Comparison of ENCODE assay signal across 8 cellular contexts in the genomic region with DNA sequence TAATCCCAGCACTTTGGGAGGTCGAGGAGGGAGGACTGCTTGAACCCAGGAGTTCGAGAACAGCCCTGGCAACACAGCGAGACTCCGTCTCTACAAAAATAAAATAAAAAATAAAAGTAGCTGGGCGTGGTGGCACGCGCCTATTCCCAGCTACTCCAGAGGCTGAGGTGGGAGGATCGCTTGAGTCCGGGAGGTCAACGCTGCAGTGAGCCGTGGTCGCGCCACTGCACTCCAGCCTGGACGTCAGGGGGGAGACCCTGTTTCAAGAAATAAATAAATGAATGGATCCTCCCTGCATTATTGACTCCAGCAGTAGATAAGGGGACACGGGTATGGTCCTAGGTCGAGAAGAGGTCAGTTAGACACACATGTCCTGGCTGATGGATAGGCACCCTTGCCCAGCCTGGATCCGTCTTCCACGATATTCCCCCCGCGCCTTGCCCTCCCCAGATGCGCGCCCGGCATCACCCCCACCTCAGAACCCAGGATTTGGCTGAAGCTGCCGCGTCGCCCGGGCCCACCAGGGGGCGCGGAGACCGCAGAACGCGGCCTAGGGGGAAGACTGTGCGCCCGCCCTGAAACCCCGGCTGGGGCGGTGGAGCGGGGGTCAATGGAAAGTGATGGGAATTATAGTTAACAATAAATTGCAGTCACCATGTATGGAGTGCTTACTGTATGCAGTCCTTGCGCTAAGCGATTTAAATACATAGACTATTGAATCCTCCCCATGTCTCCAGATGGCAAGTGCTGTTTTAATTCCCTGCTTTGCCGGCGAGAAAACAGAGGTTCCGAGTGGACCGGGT. TPM values are rescaled to one million over a fixed set of nuclear protein-coding genes. Genes with fewer than 3 reads are reported as not detected.
DNase-seq lines count a peak whose midpoint lies in the region; ATAC-seq, FAIRE-seq and TF ChIP-seq lines count a peak whose summit lies in the region.

No MANE protein-coding gene starts in this region.

- no peaks in the 10 kb centered on the region for H3K36me3 ChIP-seq in CD8-positive, alpha-beta memory T cell (ENCODE audit: insufficient read depth, low read length)
- no peaks in the 10 kb centered on the region for H3K36me3 ChIP-seq in HepG2 (replicated peaks in 1 of 2; ENCODE audit: control insufficient read depth in 1 of 2, insufficient read depth in 2 of 2, low read length in 2 of 2)

- H3K4me1 Mint-ChIP-seq in CD8-positive, alpha-beta memory T cell: peaks cover 27 to 51% (median 30%) of the 10 kb centered on the region in 3 donors
- peaks cover 37% of the 10 kb centered on the region for H3K4me1 Mint-ChIP-seq in activated CD4-positive, alpha-beta T cell treated with anti-CD3 and anti-CD28 coated beads, Interleukin-2, amount 10 ng/mL, durations not matched to agents 24 days and 14 days

- no peaks in the 10 kb centered on the region for H3K27me3 ChIP-seq in CD8-positive, alpha-beta memory T cell (ENCODE audit: insufficient read depth, low read length, poor library complexity, severe bottlenecking)
- H3K27me3 ChIP-seq in HepG2 (ENCODE audit: control insufficient read depth in 1 of 2, insufficient read depth in 2 of 2, low read length in 2 of 2): no peaks in the 10 kb centered on the region; a peak in 1 of 5 replicates

- peak overlapping the region; percentile 78 to 98 (median 94) for H3K27ac Mint-ChIP-seq in CD8-positive, alpha-beta memory T cell
- H3K27ac Mint-ChIP-seq in activated CD4-positive, alpha-beta T cell treated with anti-CD3 and anti-CD28 coated beads, Interleukin-2, amount 10 ng/mL, durations not matched to agents 24 days and 14 days: peak overlapping the region; percentile 92

- H3K27me3 Mint-ChIP-seq in CD8-positive, alpha-beta memory T cell: peaks cover 0 to 2% of the 10 kb centered on the region in 2 donors
- H3K27me3 Mint-ChIP-seq in activated CD4-positive, alpha-beta T cell treated with anti-CD3 and anti-CD28 coated beads, Interleukin-2, amount 10 ng/mL, durations not matched to agents 24 days and 14 days: no peaks in the 10 kb centered on the region

- intact Hi-C loops in activated CD4-positive, alpha-beta T cell treated with anti-CD3 and anti-CD28 coated beads, Interleukin-2, amount 10 ng/mL, durations not matched to agents 24 days and 14 days (cut with micrococcal nuclease): loop anchor here (1.0 to 5.0 kb wide), 3 partner anchors 14 to 60 kb away; partner anchors contain the start of genes JUNB and MAST1
- intact Hi-C loops in HepG2 (cut with micrococcal nuclease; ENCODE audit: unreplicated experiment): loop anchor here (1.0 kb wide), 1 partner anchor 19 kb away; no protein-coding TSS in a partner anchor

- in situ Hi-C loops in HepG2 (cut with HindIII; ENCODE audit: extremely low pct_ligation_motif_present, low pct_unique_long_range_greater_than_20kb): no loop called here

- H3K4me1 ChIP-seq in CD8-positive, alpha-beta memory T cell (ENCODE audit: insufficient read depth, low read length): peaks cover 39% of the 10 kb centered on the region
- peaks cover 43% of the 10 kb centered on the region for H3K4me1 ChIP-seq in HepG2 (ENCODE audit: insufficient read depth, low read length)

- H3K4me2 ChIP-seq in HepG2 (ENCODE audit: low read depth, low read length): peak overlapping the region; percentile 91

- POLR2A ChIA-PET in CD8-positive, alpha-beta memory T cell (lab: Charles Lee): interaction anchor here (0.9 to 3.6 kb wide), 4 partner anchors 11 to 21 kb away, joined by 3 to 167 read pairs (median 8); partner anchors contain the start of gene JUNB
- POLR2A ChIA-PET in HEK293T (lab: Yijun Ruan, JAX): interaction anchor here (0.6 to 3.7 kb wide), 11 partner anchors 10 to 114 kb away, joined by 3 to 55 read pairs (median 5); partner anchors contain the start of genes GCDH and JUNB
- POLR2A ChIA-PET in HepG2 (lab: Yijun Ruan, JAX): interaction anchor here (0.5 to 6.4 kb wide), 9 partner anchors 10 to 255 kb away, joined by 3 to 124 read pairs (median 8); partner anchors contain the start of gene JUNB

- no peaks in the 10 kb centered on the region for H3K9me3 ChIP-seq in CD8-positive, alpha-beta memory T cell (ENCODE audit: low read length)
- H3K9me3 ChIP-seq in HepG2 (ENCODE audit: low read length): no peaks in the 10 kb centered on the region

- no peak for TF ChIP-seq EP300 in HepG2 (IDR thresholded peaks at IDR 0.05; ENCODE audit: low read depth in 2 of 2, low read length in 2 of 2)
- TF ChIP-seq EP300 in HepG2 (CRISPR knock-in tag; IDR thresholded peaks at IDR 0.05; ENCODE audit: borderline replicate concordance): no peak

- peak overlapping the region; percentile 61 for H3K27ac ChIP-seq in CD8-positive, alpha-beta memory T cell (ENCODE audit: low read depth, low read length)
- H3K27ac ChIP-seq in HepG2 (ENCODE audit: extremely low read length, insufficient read depth, low read length): no peak overlapping the region

- peak; percentile 92 for TF ChIP-seq CTCF in HepG2 (CRISPR knock-in tag; IDR thresholded peaks at IDR 0.05)

- BruUV-seq in HepG2 (replicated peaks; lab: Mats Ljungman, UMichigan): no TSS peak

- 24% methylated on average over 21 of the region's 43 CpGs for WGBS in HepG2 (ENCODE audit: low lambda C conversion rate)

- no peaks in the 10 kb centered on the region for H3K9me3 Mint-ChIP-seq in CD8-positive, alpha-beta memory T cell
- no peaks in the 10 kb centered on the region for H3K9me3 Mint-ChIP-seq in activated CD4-positive, alpha-beta T cell treated with anti-CD3 and anti-CD28 coated beads, Interleukin-2, amount 10 ng/mL, durations not matched to agents 24 days and 14 days

- ATAC-seq in HepG2: peak; percentile 66
- ATAC-seq in HG03342 (IDR thresholded peaks at IDR 0.05; ENCODE audit: unreplicated experiment): no peak

- H4K20me1 ChIP-seq in HepG2 (ENCODE audit: insufficient read depth, low read length): no peaks in the 10 kb centered on the region

- H3K4me3 ChIP-seq in CD8-positive, alpha-beta memory T cell (ENCODE audit: low read length): peak overlapping the region; percentile 92
- peak overlapping the region; percentile 76 to 80 (median 79) for H3K4me3 ChIP-seq in HepG2 (replicated peaks in 1 of 3; ENCODE audit: insufficient read depth in 1 of 3, low read depth in 2 of 3, low read length in 3 of 3)

- FAIRE-seq in HepG2 (lab: Jason Lieb, UNC): no peak

- no peaks in the 10 kb centered on the region for H3K79me2 ChIP-seq in HepG2 (ENCODE audit: insufficient read depth, low read length)

- no peak overlapping the region for H2AFZ ChIP-seq in HepG2 (ENCODE audit: low read length)

- no peak for TF ChIP-seq POLR2A in HepG2 (IDR thresholded peaks at IDR 0.05; ENCODE audit: insufficient read depth in 1 of 2, low read depth in 2 of 2, low read length in 2 of 2)

- H3K4me3 Mint-ChIP-seq in CD8-positive, alpha-beta memory T cell: peak overlapping the region; percentile 81 to 94 (median 85)
- H3K4me3 Mint-ChIP-seq in activated CD4-positive, alpha-beta T cell treated with anti-CD3 and anti-CD28 coated beads, Interleukin-2, amount 10 ng/mL, durations not matched to agents 24 days and 14 days: peak overlapping the region; percentile 96

- peak; percentile 74 to 86 (median 78) for DNase-seq in CD8-positive, alpha-beta memory T cell
- peak; percentile 76 for DNase-seq in HEK293T (ENCODE audit: extremely low spot score)
- DNase-seq in NCI-H446 treated with DMSO at 0.1 percent for 48 hours (lab: John Stamatoyannopoulos, UW): peak; percentile 57
- DNase-seq in activated CD4-positive, alpha-beta T cell treated with anti-CD3 and anti-CD28 coated beads, Interleukin-2, amount 10 ng/mL, durations not matched to agents 24 days and 14 days: peak; percentile 96
- DNase-seq in dermis blood vessel endothelial cell: peak; percentile 89
- peak; percentile 50 for DNase-seq in HepG2 (ENCODE audit: low spot score)
- DNase-seq in stimulated activated CD4-positive, alpha-beta T cell treated with anti-CD3 and anti-CD28 coated beads, Interleukin-4, amount 100 ng/mL, for 1 hour: peak; percentile 85

- CTCF ChIA-PET in CD8-positive, alpha-beta memory T cell (lab: Charles Lee): interaction anchor here (1.0 to 16.3 kb wide), 11 partner anchors 9 to 108 kb away, joined by 3 to 483 read pairs (median 5); partner anchors contain the start of genes JUNB, PRDX2, RNASEH2A and THSD8
- CTCF ChIA-PET in HEK293T (lab: Yijun Ruan, JAX): interaction anchor here (0.6 to 3.3 kb wide), 14 partner anchors 11 to 1347 kb away, joined by 3 to 19 read pairs (median 5); partner anchors contain the start of genes JUNB, PRDX2 and THSD8
- CTCF ChIA-PET in HepG2 (lab: Yijun Ruan, JAX; ENCODE audit: low intra/inter-chr PET ratio, low total read pairs): interaction anchor here (0.8 to 3.9 kb wide), 6 partner anchors 11 to 70 kb away, joined by 3 to 54 read pairs (median 4); no protein-coding TSS in a partner anchor

- H3K9ac ChIP-seq in HepG2 (ENCODE audit: insufficient read depth, low read depth, low read length): peak overlapping the region; percentile 53

- H3K36me3 Mint-ChIP-seq in CD8-positive, alpha-beta memory T cell: peaks cover 0 to 1% (median 0%) of the 10 kb centered on the region in 3 donors
- no peaks in the 10 kb centered on the region for H3K36me3 Mint-ChIP-seq in activated CD4-positive, alpha-beta T cell treated with anti-CD3 and anti-CD28 coated beads, Interleukin-2, amount 10 ng/mL, durations not matched to agents 24 days and 14 days (ENCODE audit: low read depth)

- peak; percentile 89 for TF ChIP-seq RAD21 in HepG2 (CRISPR knock-in tag; IDR thresholded peaks at IDR 0.05)

RNA-seq across cellular contexts. Expression of gene HOOK2, which starts 2.1 kb away (rescaled TPM):
- total RNA-seq in CD8-positive, alpha-beta memory T cell: 10 to 100 TPM in 1 of 2 experiments, 1 to 10 TPM in 1; 9.8 to 11.4 TPM
- 2.9 TPM for polyA plus RNA-seq in CD8-positive, alpha-beta memory T cell
- total RNA-seq in activated CD4-positive, alpha-beta T cell treated with anti-CD3 and anti-CD28 coated beads, Interleukin-2, amount 10 ng/mL, durations not matched to agents 24 days and 14 days: 17.8 and 18.3 TPM in 2 replicates
- total RNA-seq in dermis blood vessel endothelial cell (12.1 and 14.8 TPM in 2 replicates), HepG2 (2016; rRNA removed; fragmentation: Illumina TruSeq; extraction: Trizol) (7.3 and 12.9 TPM in 2 replicates)
- total RNA-seq in HepG2 (2016; cell fraction: cytosol; rRNA removed; fragmentation: Illumina TruSeq; extraction: Trizol; ENCODE audit: low read depth): 3.3 and 3.6 TPM in 2 replicates
- total RNA-seq in HepG2 (2016; cell fraction: insoluble cytoplasmic fraction; rRNA removed; fragmentation: Illumina TruSeq; extraction: Trizol): 6.4 and 13.9 TPM in 2 replicates
- 2.8 and 3.5 TPM in 2 replicates for total RNA-seq in HepG2 (2016; cell fraction: membrane; rRNA removed; fragmentation: Illumina TruSeq; extraction: Trizol)
- total RNA-seq in HepG2 (2016; cell fraction: nucleus; rRNA removed; fragmentation: Illumina TruSeq; extraction: Trizol): 11.6 and 14.2 TPM in 2 replicates
- 9.2 and 11.1 TPM in 2 replicates for polyA plus RNA-seq in HepG2 (2011; rRNA removed)
- polyA plus RNA-seq in HepG2 (2011; cell fraction: cytosol; rRNA removed): 4.3 and 4.7 TPM in 2 replicates
- polyA plus RNA-seq in HepG2 (2011; cell fraction: nucleus; rRNA removed): 77.7 and 77.9 TPM in 2 replicates
- polyA plus RNA-seq in HepG2 (2012): 15.8 and 16.0 TPM in 2 replicates
- 0.83 and 0.93 TPM in 2 replicates for polyA plus RNA-seq in HepG2 (2016; cell fraction: cytosol; fragmentation: Illumina TruSeq; extraction: Trizol; ENCODE audit: low read depth)
- 5.4 and 6.8 TPM in 2 replicates for polyA plus RNA-seq in HepG2 (2016; cell fraction: insoluble cytoplasmic fraction; fragmentation: Illumina TruSeq; extraction: Trizol; ENCODE audit: low read depth)
- polyA plus RNA-seq in HepG2 (2016; cell fraction: membrane; fragmentation: Illumina TruSeq; extraction: Trizol; ENCODE audit: low read depth): 1.6 and 1.7 TPM in 2 replicates
- polyA plus RNA-seq in HepG2 (2016; cell fraction: nucleus; fragmentation: Illumina TruSeq; extraction: Trizol; ENCODE audit: insufficient read depth, low read depth): 55.0 and 69.3 TPM in 2 replicates
- 6.5 and 15.0 TPM in 2 replicates for polyA minus RNA-seq in HepG2 (2011; rRNA and poly(A)+ RNA removed; ENCODE audit: low replicate concordance)
- 3.4 and 5.3 TPM in 2 replicates for polyA minus RNA-seq in HepG2 (2011; cell fraction: cytosol; rRNA and poly(A)+ RNA removed)
- 13.1 and 15.0 TPM in 2 replicates for polyA minus RNA-seq in HepG2 (2011; cell fraction: nucleus; rRNA and poly(A)+ RNA removed)

RNA-seq across cellular contexts. Expression of gene JUNB, which starts 13.9 kb away (rescaled TPM):
- total RNA-seq in CD8-positive, alpha-beta memory T cell: 100 to 1,000 TPM; 249 to 259 TPM
- 1,529 TPM for polyA plus RNA-seq in CD8-positive, alpha-beta memory T cell
- 302 and 310 TPM in 2 replicates for total RNA-seq in activated CD4-positive, alpha-beta T cell treated with anti-CD3 and anti-CD28 coated beads, Interleukin-2, amount 10 ng/mL, durations not matched to agents 24 days and 14 days
- total RNA-seq in dermis blood vessel endothelial cell (61.1 and 151 TPM in 2 replicates), HepG2 (2016; rRNA removed; fragmentation: Illumina TruSeq; extraction: Trizol) (4.9 and 7.7 TPM in 2 replicates)
- total RNA-seq in HepG2 (2016; cell fraction: cytosol; rRNA removed; fragmentation: Illumina TruSeq; extraction: Trizol; ENCODE audit: low read depth): 3.3 and 3.8 TPM in 2 replicates
- 3.8 and 7.5 TPM in 2 replicates for total RNA-seq in HepG2 (2016; cell fraction: insoluble cytoplasmic fraction; rRNA removed; fragmentation: Illumina TruSeq; extraction: Trizol)
- 6.6 TPM in 2 replicates for total RNA-seq in HepG2 (2016; cell fraction: membrane; rRNA removed; fragmentation: Illumina TruSeq; extraction: Trizol)
- total RNA-seq in HepG2 (2016; cell fraction: nucleus; rRNA removed; fragmentation: Illumina TruSeq; extraction: Trizol): 7.2 and 8.6 TPM in 2 replicates
- polyA plus RNA-seq in HepG2 (2011; rRNA removed): 8.2 and 15.9 TPM in 2 replicates
- polyA plus RNA-seq in HepG2 (2011; cell fraction: cytosol; rRNA removed): 10.9 and 15.9 TPM in 2 replicates
- 19.5 and 30.3 TPM in 2 replicates for polyA plus RNA-seq in HepG2 (2011; cell fraction: nucleus; rRNA removed)
- 2.5 and 5.8 TPM in 2 replicates for polyA plus RNA-seq in HepG2 (2012)
- 2.6 and 2.8 TPM in 2 replicates for polyA plus RNA-seq in HepG2 (2016; cell fraction: cytosol; fragmentation: Illumina TruSeq; extraction: Trizol; ENCODE audit: low read depth)
- 5.6 and 7.1 TPM in 2 replicates for polyA plus RNA-seq in HepG2 (2016; cell fraction: insoluble cytoplasmic fraction; fragmentation: Illumina TruSeq; extraction: Trizol; ENCODE audit: low read depth)
- polyA plus RNA-seq in HepG2 (2016; cell fraction: membrane; fragmentation: Illumina TruSeq; extraction: Trizol; ENCODE audit: low read depth): 3.6 and 3.7 TPM in 2 replicates
- 15.5 and 16.4 TPM in 2 replicates for polyA plus RNA-seq in HepG2 (2016; cell fraction: nucleus; fragmentation: Illumina TruSeq; extraction: Trizol; ENCODE audit: insufficient read depth, low read depth)
- polyA minus RNA-seq in HepG2 (2011; rRNA and poly(A)+ RNA removed; ENCODE audit: low replicate concordance): 17.5 and 34.8 TPM in 2 replicates
- polyA minus RNA-seq in HepG2 (2011; cell fraction: cytosol; rRNA and poly(A)+ RNA removed): 14.3 and 14.8 TPM in 2 replicates
- polyA minus RNA-seq in HepG2 (2011; cell fraction: nucleus; rRNA and poly(A)+ RNA removed): 7.0 and 8.7 TPM in 2 replicates

RNA-seq across cellular contexts. Expression of gene PRDX2, which starts 24.2 kb away (rescaled TPM):
- total RNA-seq in CD8-positive, alpha-beta memory T cell: 100 to 1,000 TPM; 183 to 184 TPM
- polyA plus RNA-seq in CD8-positive, alpha-beta memory T cell: 257 TPM
- 277 and 294 TPM in 2 replicates for total RNA-seq in activated CD4-positive, alpha-beta T cell treated with anti-CD3 and anti-CD28 coated beads, Interleukin-2, amount 10 ng/mL, durations not matched to agents 24 days and 14 days
- total RNA-seq in dermis blood vessel endothelial cell: 214 and 278 TPM in 2 replicates
- total RNA-seq in HepG2 (2016; rRNA removed; fragmentation: Illumina TruSeq; extraction: Trizol): 381 and 425 TPM in 2 replicates
- total RNA-seq in HepG2 (2016; cell fraction: cytosol; rRNA removed; fragmentation: Illumina TruSeq; extraction: Trizol; ENCODE audit: low read depth): 76.3 and 78.7 TPM in 2 replicates
- 372 and 392 TPM in 2 replicates for total RNA-seq in HepG2 (2016; cell fraction: insoluble cytoplasmic fraction; rRNA removed; fragmentation: Illumina TruSeq; extraction: Trizol)
- 80.0 and 92.1 TPM in 2 replicates for total RNA-seq in HepG2 (2016; cell fraction: membrane; rRNA removed; fragmentation: Illumina TruSeq; extraction: Trizol)
- total RNA-seq in HepG2 (2016; cell fraction: nucleus; rRNA removed; fragmentation: Illumina TruSeq; extraction: Trizol): 155 and 156 TPM in 2 replicates
- 218 and 238 TPM in 2 replicates for polyA plus RNA-seq in HepG2 (2011; rRNA removed)
- polyA plus RNA-seq in HepG2 (2011; cell fraction: cytosol; rRNA removed): 353 and 456 TPM in 2 replicates
- polyA plus RNA-seq in HepG2 (2011; cell fraction: nucleus; rRNA removed): 218 and 223 TPM in 2 replicates
- polyA plus RNA-seq in HepG2 (2012): 295 and 301 TPM in 2 replicates
- polyA plus RNA-seq in HepG2 (2016; cell fraction: cytosol; fragmentation: Illumina TruSeq; extraction: Trizol; ENCODE audit: low read depth): 101 and 108 TPM in 2 replicates
- 447 and 526 TPM in 2 replicates for polyA plus RNA-seq in HepG2 (2016; cell fraction: insoluble cytoplasmic fraction; fragmentation: Illumina TruSeq; extraction: Trizol; ENCODE audit: low read depth)
- polyA plus RNA-seq in HepG2 (2016; cell fraction: membrane; fragmentation: Illumina TruSeq; extraction: Trizol; ENCODE audit: low read depth): 92.7 and 94.2 TPM in 2 replicates
- 277 and 282 TPM in 2 replicates for polyA plus RNA-seq in HepG2 (2016; cell fraction: nucleus; fragmentation: Illumina TruSeq; extraction: Trizol; ENCODE audit: insufficient read depth, low read depth)
- polyA minus RNA-seq in HepG2 (2011; rRNA and poly(A)+ RNA removed; ENCODE audit: low replicate concordance): 319 and 512 TPM in 2 replicates
- 147 and 189 TPM in 2 replicates for polyA minus RNA-seq in HepG2 (2011; cell fraction: cytosol; rRNA and poly(A)+ RNA removed)
- polyA minus RNA-seq in HepG2 (2011; cell fraction: nucleus; rRNA and poly(A)+ RNA removed): 44.4 and 48.2 TPM in 2 replicates

RNA-seq across cellular contexts. Expression of gene THSD8, which starts 24.5 kb away (rescaled TPM):
- total RNA-seq in CD8-positive, alpha-beta memory T cell: 10 to 100 TPM; 24.6 to 31.0 TPM
- polyA plus RNA-seq in CD8-positive, alpha-beta memory T cell: not detected
- 26.8 and 32.7 TPM in 2 replicates for total RNA-seq in activated CD4-positive, alpha-beta T cell treated with anti-CD3 and anti-CD28 coated beads, Interleukin-2, amount 10 ng/mL, durations not matched to agents 24 days and 14 days
- 0.23 TPM in 1 of 2 replicates, not detected in the other for total RNA-seq in dermis blood vessel endothelial cell
- 14.9 and 23.5 TPM in 2 replicates for total RNA-seq in HepG2 (2016; rRNA removed; fragmentation: Illumina TruSeq; extraction: Trizol)
- total RNA-seq in HepG2 (2016; cell fraction: cytosol; rRNA removed; fragmentation: Illumina TruSeq; extraction: Trizol; ENCODE audit: low read depth): not detected in 2 replicates
- 11.9 and 20.6 TPM in 2 replicates for total RNA-seq in HepG2 (2016; cell fraction: insoluble cytoplasmic fraction; rRNA removed; fragmentation: Illumina TruSeq; extraction: Trizol)
- total RNA-seq in HepG2 (2016; cell fraction: membrane; rRNA removed; fragmentation: Illumina TruSeq; extraction: Trizol): 2.6 and 4.1 TPM in 2 replicates
- 1.9 and 3.1 TPM in 2 replicates for total RNA-seq in HepG2 (2016; cell fraction: nucleus; rRNA removed; fragmentation: Illumina TruSeq; extraction: Trizol)
- polyA plus RNA-seq in HepG2 (2011; rRNA removed): 4.8 and 5.2 TPM in 2 replicates
- polyA plus RNA-seq in HepG2 (2011; cell fraction: cytosol; rRNA removed): 1.3 TPM in 1 of 2 replicates, not detected in the other
- not detected in 2 replicates for polyA plus RNA-seq in HepG2 (2011; cell fraction: nucleus; rRNA removed)
- 2.7 and 6.2 TPM in 2 replicates for polyA plus RNA-seq in HepG2 (2012)
- polyA plus RNA-seq in HepG2 (2016; cell fraction: cytosol; fragmentation: Illumina TruSeq; extraction: Trizol; ENCODE audit: low read depth): 2.4 and 2.9 TPM in 2 replicates
- polyA plus RNA-seq in HepG2 (2016; cell fraction: insoluble cytoplasmic fraction; fragmentation: Illumina TruSeq; extraction: Trizol; ENCODE audit: low read depth): 29.9 and 31.8 TPM in 2 replicates
- polyA plus RNA-seq in HepG2 (2016; cell fraction: membrane; fragmentation: Illumina TruSeq; extraction: Trizol; ENCODE audit: low read depth): 4.8 and 5.8 TPM in 2 replicates
- polyA plus RNA-seq in HepG2 (2016; cell fraction: nucleus; fragmentation: Illumina TruSeq; extraction: Trizol; ENCODE audit: insufficient read depth, low read depth): 4.4 and 8.0 TPM in 2 replicates
- polyA minus RNA-seq in HepG2 (2011; rRNA and poly(A)+ RNA removed; ENCODE audit: low replicate concordance): 1.1 and 55.0 TPM in 2 replicates
- polyA minus RNA-seq in HepG2 (2011; cell fraction: cytosol; rRNA and poly(A)+ RNA removed): not detected in 2 replicates
- not detected in 2 replicates for polyA minus RNA-seq in HepG2 (2011; cell fraction: nucleus; rRNA and poly(A)+ RNA removed)

RNA-seq across cellular contexts. Expression of gene BEST2, which starts 25.8 kb away (rescaled TPM):
- not detected for total RNA-seq in CD8-positive, alpha-beta memory T cell
- not detected for polyA plus RNA-seq in CD8-positive, alpha-beta memory T cell
- not detected in 2 replicates for total RNA-seq in activated CD4-positive, alpha-beta T cell treated with anti-CD3 and anti-CD28 coated beads, Interleukin-2, amount 10 ng/mL, durations not matched to agents 24 days and 14 days
- not detected in 2 replicates for total RNA-seq in dermis blood vessel endothelial cell
- not detected in 2 replicates for total RNA-seq in HepG2 (2016; rRNA removed; fragmentation: Illumina TruSeq; extraction: Trizol)
- total RNA-seq in HepG2 (2016; cell fraction: cytosol; rRNA removed; fragmentation: Illumina TruSeq; extraction: Trizol; ENCODE audit: low read depth): 0.10 TPM in 1 of 2 replicates, not detected in the other
- total RNA-seq in HepG2 (2016; cell fraction: insoluble cytoplasmic fraction; rRNA removed; fragmentation: Illumina TruSeq; extraction: Trizol): not detected in 2 replicates
- not detected in 2 replicates for total RNA-seq in HepG2 (2016; cell fraction: membrane; rRNA removed; fragmentation: Illumina TruSeq; extraction: Trizol)
- total RNA-seq in HepG2 (2016; cell fraction: nucleus; rRNA removed; fragmentation: Illumina TruSeq; extraction: Trizol): not detected in 2 replicates
- polyA plus RNA-seq in HepG2 (2011; rRNA removed): not detected in 2 replicates
- not detected in 2 replicates for polyA plus RNA-seq in HepG2 (2011; cell fraction: cytosol; rRNA removed)
- polyA plus RNA-seq in HepG2 (2011; cell fraction: nucleus; rRNA removed): 0.08 TPM in 1 of 2 replicates, not detected in the other
- not detected in 2 replicates for polyA plus RNA-seq in HepG2 (2012)
- not detected in 2 replicates for polyA plus RNA-seq in HepG2 (2016; cell fraction: cytosol; fragmentation: Illumina TruSeq; extraction: Trizol; ENCODE audit: low read depth)
- not detected in 2 replicates for polyA plus RNA-seq in HepG2 (2016; cell fraction: insoluble cytoplasmic fraction; fragmentation: Illumina TruSeq; extraction: Trizol; ENCODE audit: low read depth)
- not detected in 2 replicates for polyA plus RNA-seq in HepG2 (2016; cell fraction: membrane; fragmentation: Illumina TruSeq; extraction: Trizol; ENCODE audit: low read depth)
- not detected in 2 replicates for polyA plus RNA-seq in HepG2 (2016; cell fraction: nucleus; fragmentation: Illumina TruSeq; extraction: Trizol; ENCODE audit: insufficient read depth, low read depth)
- not detected in 2 replicates for polyA minus RNA-seq in HepG2 (2011; rRNA and poly(A)+ RNA removed; ENCODE audit: low replicate concordance)
- polyA minus RNA-seq in HepG2 (2011; cell fraction: cytosol; rRNA and poly(A)+ RNA removed): not detected in 2 replicates
- polyA minus RNA-seq in HepG2 (2011; cell fraction: nucleus; rRNA and poly(A)+ RNA removed): not detected in 2 replicates
